In the genomic region with DNA sequence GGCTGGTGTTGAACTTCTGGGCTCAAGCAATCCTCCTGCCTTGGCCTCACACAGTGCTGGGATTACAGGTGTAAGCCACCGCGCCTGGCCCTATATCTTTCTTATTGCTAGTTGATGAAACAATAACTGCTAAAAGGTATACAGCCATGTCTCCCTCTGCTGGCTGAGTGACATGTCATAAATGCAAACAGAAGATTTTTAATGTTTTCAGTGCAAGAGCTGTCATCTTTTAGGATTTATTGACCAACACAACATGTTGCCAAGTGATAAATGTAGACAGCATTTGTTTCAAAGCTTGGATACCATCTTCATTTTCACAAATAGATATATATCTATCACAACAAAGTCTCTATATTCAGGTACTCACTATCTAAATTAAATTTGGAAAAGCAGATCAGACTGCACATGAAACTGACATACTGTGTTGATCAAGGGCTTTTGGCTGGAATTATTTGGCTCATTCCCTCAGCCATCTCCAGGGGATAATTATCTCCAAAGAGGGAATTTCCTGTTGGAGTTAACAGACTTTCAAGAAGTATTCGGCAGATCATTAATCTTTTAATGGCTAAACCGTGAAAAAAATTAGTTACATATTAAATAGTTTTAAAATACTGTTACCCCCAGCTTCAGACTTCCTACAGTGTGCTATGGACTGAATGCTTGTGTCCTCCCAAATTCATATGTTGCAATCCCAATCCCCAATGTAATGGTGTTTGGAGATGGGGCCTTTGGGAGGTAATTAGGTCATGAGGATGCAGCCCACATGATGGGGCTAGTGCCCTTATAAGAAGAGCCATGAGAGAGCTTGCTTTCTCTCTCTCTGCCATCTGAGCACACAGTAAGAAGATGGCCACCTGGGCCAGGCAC, we compare ENCODE assay signal across 8 cellular contexts. TPM values are rescaled to one million over a fixed set of nuclear protein-coding genes. Genes with fewer than 3 reads are reported as not detected.
DNase-seq lines count a peak whose midpoint lies in the region; ATAC-seq and TF ChIP-seq lines count a peak whose summit lies in the region.

No MANE protein-coding gene starts in this region.

- DNase-seq in AG08395 (ENCODE audit: low spot score) (peak; percentile 37), NCI-H1417 treated with DMSO at 0.1 percent for 48 hours (lab: John Stamatoyannopoulos, UW) (peak; percentile 19), myocyte (ENCODE audit: low read depth) (peak; percentile 60), T1000 (lab: John Stamatoyannopoulos, UW) (no peak)
- DNase-seq in activated CD4-positive, alpha-beta T cell treated with anti-CD3 and anti-CD28 coated beads for 24 hours (ENCODE audit: low read depth in 2 of 2) = peak; percentile 13 to 23
- peak; percentile 11 for DNase-seq in effector CD8-positive, alpha-beta T cell (lab: John Stamatoyannopoulos, UW)

- H3K4me3 ChIP-seq in GM12875 (ENCODE audit: low read depth, low read length) = no peak overlapping the region

- ATAC-seq in GM21723 (IDR thresholded peaks at IDR 0.05; ENCODE audit: unreplicated experiment) = no peak

- peak; percentile 48; the same call in 1 of the 2 replicates for TF ChIP-seq CTCF in GM12875 (IDR thresholded peaks at IDR 0.05; ENCODE audit: borderline replicate concordance, insufficient read depth, low read depth, low read length)

RNA-seq across cellular contexts. Expression of a gene that starts 41.3 kb away (rescaled TPM):
- total RNA-seq in myocyte = 69.8 and 71.4 TPM in 2 replicates
- polyA plus RNA-seq in myocyte (2012) = 44.8 TPM
